In the genomic region with DNA sequence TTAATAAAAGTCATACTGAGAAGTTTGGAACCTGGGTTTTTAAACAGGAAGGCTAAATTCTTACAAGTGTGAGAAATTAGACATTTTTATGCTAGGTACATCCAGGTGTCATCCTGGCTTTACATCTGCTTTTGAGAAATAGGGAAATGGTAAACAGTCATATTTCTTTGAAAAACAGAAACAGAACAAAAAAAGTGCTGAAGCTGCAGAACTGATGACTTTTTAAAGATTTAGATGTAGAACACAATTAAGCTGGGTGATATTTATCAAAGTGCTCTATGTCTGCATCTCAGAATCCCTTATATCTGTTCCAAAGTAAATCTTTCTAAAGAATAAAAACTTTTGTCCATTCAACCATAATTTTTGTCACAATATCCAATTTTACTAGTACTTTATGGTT, we compare ENCODE assay signal across 27 cellular contexts.
"Had no signal": no experiment of that assay in that cellular context is flagged by ENCODE, and none has a peak within 500 bp of the region (broad histone marks: within the 10 kb centered on the region; RNA-seq: fewer than 3 reads in every experiment).

No MANE protein-coding gene starts in this region.

- ATAC-seq: effector memory CD8-positive, alpha-beta T cell; esophagus mucosa; foreskin keratinocyte; gastrocnemius medialis; gastroesophageal sphincter; heart left ventricle; heart right ventricle had no signal

- H3K9me3 ChIP-seq: colonic mucosa, esophagus muscularis mucosa, esophagus squamous epithelium, gastrocnemius medialis had no signal

- H3K4me3 ChIP-seq: colonic mucosa, coronary artery, dorsolateral prefrontal cortex, esophagus muscularis mucosa, esophagus squamous epithelium, gastrocnemius medialis, gastroesophageal sphincter, heart left ventricle, heart right ventricle had no signal

- H3K4me1 ChIP-seq: colonic mucosa, esophagus muscularis mucosa, esophagus squamous epithelium, foreskin keratinocyte, gastrocnemius medialis, gastroesophageal sphincter had no signal

- H3K27me3 ChIP-seq: colonic mucosa, dorsolateral prefrontal cortex, esophagus muscularis mucosa, esophagus squamous epithelium, foreskin keratinocyte, gastrocnemius medialis, gastroesophageal sphincter, heart left ventricle, heart right ventricle had no signal

- H3K36me3 ChIP-seq: colonic mucosa, esophagus muscularis mucosa, esophagus squamous epithelium, gastrocnemius medialis, gastroesophageal sphincter, heart left ventricle, heart right ventricle had no signal

- DNase-seq: colonic mucosa; cortex of kidney; dermis blood vessel endothelial cell; dorsolateral prefrontal cortex; effector CD4-positive, alpha-beta T cell; effector CD8-positive, alpha-beta T cell; effector memory CD4-positive, alpha-beta T cell; effector memory CD8-positive, alpha-beta T cell; endodermal cell; erythroblast; esophagus squamous epithelium; foreskin fibroblast; foreskin keratinocyte; foreskin melanocyte; gastrocnemius medialis; glutamatergic neuron; head of caudate nucleus; heart left ventricle; heart right ventricle had no signal

- FAIRE-seq: colon, endometrium, endothelial cell of umbilical vein had no signal

- H3K27ac ChIP-seq: colonic mucosa, coronary artery, dorsolateral prefrontal cortex, epithelial cell of prostate, esophagus muscularis mucosa, esophagus squamous epithelium, foreskin keratinocyte, gastrocnemius medialis, gastroesophageal sphincter, heart left ventricle, heart right ventricle had no signal
